In genomic region chr3:11510001-11510760, GRCh38 we compare ENCODE assay signal across 1 cellular context.
TF ChIP-seq lines count a peak whose summit lies in the region.

No MANE protein-coding gene starts in this region.

TF ChIP-seq in IMR-90, 13 proteins besides CTCF, POLR2A, EP300 and RAD21 (continued from another document):
- TF ChIP-seq FOS (IDR thresholded peaks at IDR 0.05; ENCODE audit: low read depth, low read length) (no peak), BHLHE40 (IDR thresholded peaks at IDR 0.05; ENCODE audit: low read depth, low read length) (no peak)
